Comparison of ENCODE assay signal across 15 cellular contexts in genomic region chr2:43993437-43993836, GRCh38. TPM values are rescaled to one million over a fixed set of nuclear protein-coding genes. Genes with fewer than 3 reads are reported as not detected.
A peak's percentile ranks its signal among the peaks of the same experiment; 100 is the strongest.
DNase-seq lines count a peak whose midpoint lies in the region; ATAC-seq and TF ChIP-seq lines count a peak whose summit lies in the region.
"Had no signal": no experiment of that assay in that cellular context is flagged by ENCODE, and none has a peak within 500 bp of the region (broad histone marks: within the 10 kb centered on the region; RNA-seq: fewer than 3 reads in every experiment).

No MANE protein-coding gene starts in this region.

- H3K27me3 ChIP-seq in CD8-positive, alpha-beta T cell (ENCODE audit: insufficient read depth, low read length), result no peaks in the 10 kb centered on the region
- H3K27me3 ChIP-seq in left ventricle myocardium inferior (ENCODE audit: low read depth), result no peaks in the 10 kb centered on the region
- H3K27me3 ChIP-seq in testis, result no peaks in the 10 kb centered on the region
- H3K27me3 ChIP-seq: esophagus squamous epithelium, right atrium auricular region, tibial nerve had no signal

- no peak overlapping the region for H3K4me3 ChIP-seq in CD8-positive, alpha-beta T cell (ENCODE audit: low read depth, low read length)
- H3K4me3 ChIP-seq in left ventricle myocardium inferior, result no peak overlapping the region
- H3K4me3 ChIP-seq in testis, result no peak overlapping the region
- H3K4me3 ChIP-seq: right atrium auricular region had no signal

- H3K36me3 Mint-ChIP-seq in CD8-positive, alpha-beta T cell, result peaks cover 52% of the 10 kb centered on the region
- H3K36me3 Mint-ChIP-seq in HFFc6 (ENCODE audit: low read depth) (peaks cover 51% of the 10 kb centered on the region), natural killer cell (no peaks in the 10 kb centered on the region)
- H3K36me3 Mint-ChIP-seq in activated T-helper 2 cell treated with anti-CD3 and anti-CD28 coated beads, Interferon-gamma antibody, Interleukin-2, Interleukin-4, amounts not matched to agents 10 μg/mL and 5 μg/mL and 100 μg/mL, durations not matched to agents 14 hours and 24 hours and 36 hours (ENCODE audit: low read depth), result peaks cover 59% of the 10 kb centered on the region

- no peaks in the 10 kb centered on the region for H3K27me3 Mint-ChIP-seq in CD8-positive, alpha-beta T cell (ENCODE audit: low read depth)
- no peaks in the 10 kb centered on the region; the same call in none of the 2 replicates for H3K27me3 Mint-ChIP-seq in HFFc6 (ENCODE audit: insufficient read depth)
- no peaks in the 10 kb centered on the region for H3K27me3 Mint-ChIP-seq in activated T-helper 2 cell treated with anti-CD3 and anti-CD28 coated beads, Interferon-gamma antibody, Interleukin-2, Interleukin-4, amounts not matched to agents 10 μg/mL and 5 μg/mL and 100 μg/mL, durations not matched to agents 14 hours and 24 hours and 36 hours (ENCODE audit: low read depth)
- H3K27me3 Mint-ChIP-seq in natural killer cell (ENCODE audit: low read depth in 2 of 2), result no peaks in the 10 kb centered on the region

- CTCF ChIA-PET in CD8-positive, alpha-beta T cell (lab: Charles Lee), result no interaction called here

- in situ Hi-C loops in G401 (cut with HindIII; ENCODE audit: low sequenced_read_pairs), result no loop called here

- TF ChIP-seq POLR2A in testis (IDR thresholded peaks at IDR 0.05), result no peak

- peak overlapping the region; percentile 91 for H3K4me3 Mint-ChIP-seq in CD8-positive, alpha-beta T cell
- H3K4me3 Mint-ChIP-seq in HFFc6 (peak overlapping the region; percentile 97), natural killer cell (peak overlapping the region; percentile 91)
- H3K4me3 Mint-ChIP-seq in activated T-helper 2 cell treated with anti-CD3 and anti-CD28 coated beads, Interferon-gamma antibody, Interleukin-2, Interleukin-4, amounts not matched to agents 10 μg/mL and 5 μg/mL and 100 μg/mL, durations not matched to agents 14 hours and 24 hours and 36 hours (ENCODE audit: low read depth), result peak overlapping the region; percentile 93

- no peak for TF ChIP-seq CTCF in CD8-positive, alpha-beta T cell (IDR thresholded peaks at IDR 0.05)
- TF ChIP-seq CTCF in HFFc6 (IDR thresholded peaks at IDR 0.05), result no peak
- TF ChIP-seq CTCF in natural killer cell (IDR thresholded peaks at IDR 0.05), result no peak
- TF ChIP-seq CTCF in left ventricle myocardium inferior (IDR thresholded peaks at IDR 0.05; ENCODE audit: borderline replicate concordance), result no peak
- TF ChIP-seq CTCF in testis (IDR thresholded peaks at IDR 0.05), result no peak

- peaks cover 63% of the 10 kb centered on the region for H3K4me1 Mint-ChIP-seq in CD8-positive, alpha-beta T cell (ENCODE audit: low read depth)
- H3K4me1 Mint-ChIP-seq in HFFc6 (ENCODE audit: low read depth) (peaks cover 38% of the 10 kb centered on the region), natural killer cell (peaks cover 57 to 66% of the 10 kb centered on the region in 2 donors)
- H3K4me1 Mint-ChIP-seq in activated T-helper 2 cell treated with anti-CD3 and anti-CD28 coated beads, Interferon-gamma antibody, Interleukin-2, Interleukin-4, amounts not matched to agents 10 μg/mL and 5 μg/mL and 100 μg/mL, durations not matched to agents 14 hours and 24 hours and 36 hours (ENCODE audit: low read depth), result peaks cover 42% of the 10 kb centered on the region

- no peak for DNase-seq in CD8-positive, alpha-beta T cell
- DNase-seq in HFFc6, result no peak
- no peak for DNase-seq in activated T-helper 2 cell treated with anti-CD3 and anti-CD28 coated beads, Interferon-gamma antibody, Interleukin-2, Interleukin-4, amounts not matched to agents 10 μg/mL and 5 μg/mL and 100 μg/mL, durations not matched to agents 14 hours and 24 hours and 36 hours (ENCODE audit: low spot score)
- no peak for DNase-seq in natural killer cell
- DNase-seq in left ventricle myocardium inferior, result no peak
- DNase-seq in G401 (ENCODE audit: low spot score), result no peak
- DNase-seq in testis, result no peak
- DNase-seq: esophagus squamous epithelium, midbrain, MV-4-11, NCI-H446 treated with DMSO at 0.1 percent for 48 hours had no signal

- peaks cover 36% of the 10 kb centered on the region for H3K4me1 ChIP-seq in CD8-positive, alpha-beta T cell (ENCODE audit: insufficient read depth, low read length)
- peaks cover 47% of the 10 kb centered on the region for H3K4me1 ChIP-seq in left ventricle myocardium inferior
- H3K4me1 ChIP-seq in testis, result peaks cover 18% of the 10 kb centered on the region

- no peaks in the 10 kb centered on the region for H3K9me3 ChIP-seq in CD8-positive, alpha-beta T cell (ENCODE audit: low read length)
- H3K9me3 ChIP-seq in left ventricle myocardium inferior (replicated peaks) (no peaks in the 10 kb centered on the region), testis (no peaks in the 10 kb centered on the region)
- H3K9me3 ChIP-seq: esophagus squamous epithelium, right atrium auricular region, tibial nerve had no signal

- intact Hi-C loops in CD8-positive, alpha-beta T cell (cut with DNase I, micrococcal nuclease), result loop anchor here (5.0 to 10.0 kb wide), 3 partner anchors 244 to 1661 kb away; partner anchors contain the start of genes KCNG3 (in 1 of the 2) and PRKCE (in 1 of the 2)
- intact Hi-C loops in activated T-helper 2 cell treated with anti-CD3 and anti-CD28 coated beads, Interferon-gamma antibody, Interleukin-2, Interleukin-4, amounts not matched to agents 10 μg/mL and 5 μg/mL and 100 μg/mL, durations not matched to agents 14 hours and 24 hours and 36 hours (cut with micrococcal nuclease), result loop anchor here (10.0 kb wide), 1 partner anchor 359 kb away; the partner anchor contains the start of gene PLEKHH2
- intact Hi-C loops in natural killer cell (cut with micrococcal nuclease), result no loop called here
- intact Hi-C loops in left ventricle myocardium inferior (cut with micrococcal nuclease), result no loop called here
- intact Hi-C loops in testis (cut with DNase I; ENCODE audit: low total_unique reads), result no loop called here

- H3K27ac ChIP-seq in CD8-positive, alpha-beta T cell (ENCODE audit: low read depth, low read length), result no peak overlapping the region
- H3K27ac ChIP-seq in left ventricle myocardium inferior (replicated peaks), result no peak overlapping the region
- no peak overlapping the region for H3K27ac ChIP-seq in testis
- H3K27ac ChIP-seq: esophagus squamous epithelium, HL-60, right atrium auricular region, tibial nerve had no signal

- no peaks in the 10 kb centered on the region for H3K9me3 Mint-ChIP-seq in CD8-positive, alpha-beta T cell
- H3K9me3 Mint-ChIP-seq in HFFc6 (no peaks in the 10 kb centered on the region), natural killer cell (no peaks in the 10 kb centered on the region)
- no peaks in the 10 kb centered on the region for H3K9me3 Mint-ChIP-seq in activated T-helper 2 cell treated with anti-CD3 and anti-CD28 coated beads, Interferon-gamma antibody, Interleukin-2, Interleukin-4, amounts not matched to agents 10 μg/mL and 5 μg/mL and 100 μg/mL, durations not matched to agents 14 hours and 24 hours and 36 hours

- WGBS in testis, 2 donors, result 72 to 77% methylated on average over 5 of the region's 5 CpGs

- POLR2A ChIA-PET in CD8-positive, alpha-beta T cell (lab: Charles Lee), result interaction anchor here (0.7 kb wide), 1 partner anchor 89 kb away, joined by 3 read pairs; no protein-coding TSS in a partner anchor

- peaks cover 4% of the 10 kb centered on the region for H3K36me3 ChIP-seq in CD8-positive, alpha-beta T cell (ENCODE audit: insufficient read depth, low read length)
- peaks cover 11% of the 10 kb centered on the region for H3K36me3 ChIP-seq in left ventricle myocardium inferior
- no peaks in the 10 kb centered on the region for H3K36me3 ChIP-seq in testis (ENCODE audit: low read depth, missing control alignments)

- peak overlapping the region; percentile 19 for H3K27ac Mint-ChIP-seq in CD8-positive, alpha-beta T cell
- H3K27ac Mint-ChIP-seq in HFFc6 (no peak overlapping the region), natural killer cell (peak overlapping the region in 1 of 2 donors; percentile 21)
- H3K27ac Mint-ChIP-seq in activated T-helper 2 cell treated with anti-CD3 and anti-CD28 coated beads, Interferon-gamma antibody, Interleukin-2, Interleukin-4, amounts not matched to agents 10 μg/mL and 5 μg/mL and 100 μg/mL, durations not matched to agents 14 hours and 24 hours and 36 hours, result peak overlapping the region; percentile 30

- no peak for ATAC-seq in CD8-positive, alpha-beta T cell
- ATAC-seq in natural killer cell (no peak), GM18861 (IDR thresholded peaks at IDR 0.05; ENCODE audit: unreplicated experiment) (no peak)

RNA-seq across cellular contexts. Expression of gene LRPPRC, which starts 2.4 kb away (rescaled TPM):
- total RNA-seq in CD8-positive, alpha-beta T cell, result 10 to 100 TPM; 62.8 to 67.2 TPM
- 10 to 100 TPM; 57.6 to 77.6 (median 65.7) TPM for total RNA-seq in HFFc6 (2021; fragmentation: NEBNext Ultra II Directional; extraction: Animal tissue kit (Norgen Biotek cat#: 25700))
- total RNA-seq in activated T-helper 2 cell treated with anti-CD3 and anti-CD28 coated beads, Interferon-gamma antibody, Interleukin-2, Interleukin-4, amounts not matched to agents 10 μg/mL and 5 μg/mL and 100 μg/mL, durations not matched to agents 14 hours and 24 hours and 36 hours, result 156 and 161 TPM in 2 replicates
- total RNA-seq in natural killer cell (10 to 100 TPM; 43.5 to 53.8 (median 48.4) TPM), left ventricle myocardium inferior (85.8 TPM), testis (100 to 1,000 TPM; 114 to 133 TPM)
- 189 and 242 TPM in 2 replicates for total RNA-seq in G401 (2014; rRNA removed; shearing (Covaris generic))
- polyA plus RNA-seq in testis (ENCODE audit: insufficient read depth, low read depth, low replicate concordance), result 65.7 TPM

Comparison
In these comparisons a context has a peak if more than half of its experiments do, and no peak if none do; other contexts are left out.
1. intact Hi-C loops: an anchor here in CD8-positive, alpha-beta T cell (5.0 to 10.0 kb wide) and activated T-helper 2 cell treated with anti-CD3 and anti-CD28 coated beads, Interferon-gamma antibody, Interleukin-2, Interleukin-4, amounts not matched to agents 10 μg/mL and 5 μg/mL and 100 μg/mL, durations not matched to agents 14 hours and 24 hours and 36 hours (10.0 kb wide); none called in natural killer cell, left ventricle myocardium inferior and testis.